In the genomic region with DNA sequence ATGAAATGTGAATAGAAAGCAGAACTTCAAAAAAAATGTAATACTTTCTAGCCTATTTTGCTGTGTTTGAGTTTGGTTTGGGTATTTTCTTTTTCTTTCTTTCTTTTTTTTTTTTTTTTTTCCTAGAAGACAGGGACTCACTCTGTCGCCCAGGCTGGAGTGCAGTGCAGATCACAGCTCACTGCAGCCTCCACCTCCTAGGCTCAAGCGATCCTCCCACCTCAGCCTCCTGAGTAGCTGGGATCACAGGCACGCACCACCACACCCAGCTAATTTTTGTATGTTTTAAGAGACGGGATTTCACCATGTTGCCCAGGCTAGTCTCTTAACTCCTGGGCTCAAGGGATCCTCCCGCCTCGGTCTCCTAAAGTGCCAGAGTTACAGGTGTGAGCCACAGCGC, we compare ENCODE assay signal across 1 cellular context.
TF ChIP-seq lines count a peak whose summit lies in the region.

No MANE protein-coding gene starts in this region.

TF ChIP-seq in HepG2, 621 proteins besides CTCF, POLR2A, EP300 and RAD21:
- peak; percentile 93 for TF ChIP-seq ZNF770 (CRISPR knock-in tag; IDR thresholded peaks at IDR 0.05)
